In genomic region chr17:19718041-19718612, GRCh38 we compare ENCODE assay signal across 14 cellular contexts. TPM values are rescaled to one million over a fixed set of nuclear protein-coding genes. Genes with fewer than 3 reads are reported as not detected.
A peak's percentile ranks its signal among the peaks of the same experiment; 100 is the strongest.
DNase-seq lines count a peak whose midpoint lies in the region; ATAC-seq, FAIRE-seq and TF ChIP-seq lines count a peak whose summit lies in the region.
"Had no signal": no experiment of that assay in that cellular context is flagged by ENCODE, and none has a peak within 500 bp of the region (broad histone marks: within the 10 kb centered on the region; RNA-seq: fewer than 3 reads in every experiment).

No MANE protein-coding gene starts in this region.

- no peaks in the 10 kb centered on the region for H3K9me3 ChIP-seq in A549
- H3K9me3 ChIP-seq in esophagus squamous epithelium: no peaks in the 10 kb centered on the region
- H3K9me3 ChIP-seq in neural progenitor cell (ENCODE audit: low read depth): no peaks in the 10 kb centered on the region
- H3K9me3 ChIP-seq: HAP-1 had no signal

- H3K4me2 ChIP-seq in A549: peak overlapping the region; percentile 53; the same call in 1 of the 3 replicates
- no peak overlapping the region for H3K4me2 ChIP-seq in neural progenitor cell

- intact Hi-C loops in esophagus squamous epithelium (cut with DNase I) (no loop called here), Calu3 (cut with micrococcal nuclease; ENCODE audit: unreplicated experiment) (no loop called here)

- H3K36me3 Mint-ChIP-seq in neural progenitor cell (no peaks in the 10 kb centered on the region), Calu3 (ENCODE audit: insufficient read depth, unreplicated experiment) (no peaks in the 10 kb centered on the region)
- H3K36me3 Mint-ChIP-seq: CD4-positive, alpha-beta memory T cell had no signal

- TF ChIP-seq POLR2A in A549 (IDR thresholded peaks at IDR 0.05; ENCODE audit: low read length) (no peak), esophagus squamous epithelium (IDR thresholded peaks at IDR 0.05) (no peak)

- WGBS in A549 (ENCODE audit: missing lambda C conversion rate): 88% methylated on average over 12 of the region's 12 CpGs
- 52 to 63% methylated on average over 4 to 8 of the region's 12 CpGs for WGBS in esophagus squamous epithelium, 2 donors

- H3K4me1 Mint-ChIP-seq in neural progenitor cell: peaks cover 28% of the 10 kb centered on the region
- peaks cover 25% of the 10 kb centered on the region for H3K4me1 Mint-ChIP-seq in Calu3 (ENCODE audit: low read depth, unreplicated experiment)

- no peak for ATAC-seq in A549

- TF ChIP-seq RAD21 in A549 (conservative IDR thresholded peaks at IDR 0.05 in 1 of 2, IDR thresholded peaks at IDR 0.05 in 1 of 2) (no peak), Ishikawa (IDR thresholded peaks at IDR 0.05; ENCODE audit: low read depth) (no peak)

- H2AFZ ChIP-seq in neural progenitor cell (replicated peaks): no peak overlapping the region

- no peak for FAIRE-seq in A549 (lab: Jason Lieb, UNC)

- H3K79me2 ChIP-seq in neural progenitor cell (ENCODE audit: low read depth): no peaks in the 10 kb centered on the region

- H3F3A ChIP-seq in neural progenitor cell (ENCODE audit: low read depth): no peaks in the 10 kb centered on the region

- H3K4me3 Mint-ChIP-seq in neural progenitor cell (no peak overlapping the region), Calu3 (ENCODE audit: low read depth, unreplicated experiment) (no peak overlapping the region)
- H3K4me3 Mint-ChIP-seq: CD4-positive, alpha-beta memory T cell had no signal

- H3K9ac ChIP-seq in neural progenitor cell: no peak overlapping the region

- H3K27ac ChIP-seq in A549 (peak overlapping the region; percentile 18 to 82; a peak in 4 of 6 replicates), esophagus squamous epithelium (peak overlapping the region; percentile 54 to 82 (median 62)), neural progenitor cell (no peak overlapping the region)

- H3K27me3 Mint-ChIP-seq in neural progenitor cell (ENCODE audit: insufficient read depth, low read depth): peaks cover 13% of the 10 kb centered on the region
- H3K27me3 Mint-ChIP-seq in Calu3 (ENCODE audit: unreplicated experiment): no peaks in the 10 kb centered on the region

- H4K20me1 ChIP-seq in neural progenitor cell (ENCODE audit: low read depth): no peaks in the 10 kb centered on the region

- H3K4me3 ChIP-seq in A549 (no peak overlapping the region), esophagus squamous epithelium (no peak overlapping the region), neural progenitor cell (no peak overlapping the region)
- H3K4me3 ChIP-seq: HAP-1 had no signal

- H3K27ac Mint-ChIP-seq in neural progenitor cell: peak overlapping the region; percentile 51
- H3K27ac Mint-ChIP-seq in Calu3 (ENCODE audit: unreplicated experiment): no peak overlapping the region

- TF ChIP-seq CTCF in A549 (IDR thresholded peaks at IDR 0.05): no peak
- TF ChIP-seq CTCF in esophagus squamous epithelium (IDR thresholded peaks at IDR 0.05): no peak
- no peak for TF ChIP-seq CTCF in neural progenitor cell (IDR thresholded peaks at IDR 0.05)
- TF ChIP-seq CTCF in Calu3 (IDR thresholded peaks at IDR 0.05; ENCODE audit: unreplicated experiment): no peak

- no TSS peak for BruUV-seq in Calu3 (replicated peaks; lab: Mats Ljungman, UMichigan)

- H3K27me3 ChIP-seq in esophagus squamous epithelium (no peaks in the 10 kb centered on the region), neural progenitor cell (no peaks in the 10 kb centered on the region)

- no peak for DNase-seq in A549 (ENCODE audit: low read depth in 1 of 2, low spot score in 1 of 2)
- DNase-seq in esophagus squamous epithelium (lab: John Stamatoyannopoulos, UW): no peak
- DNase-seq in neural progenitor cell (ENCODE audit: low spot score): peak; percentile 42
- DNase-seq in Calu3: no peak
- DNase-seq in C1 segment of cervical spinal cord (lab: John Stamatoyannopoulos, UW): no peak
- no peak for DNase-seq in T-helper 9 cell
- DNase-seq in GF-D8 (lab: John Stamatoyannopoulos, UW): no peak
- DNase-seq: AML-193; CD4-positive, alpha-beta memory T cell; NCI-H1417; NCI-H2029 had no signal

- no peaks in the 10 kb centered on the region for H3K36me3 ChIP-seq in esophagus squamous epithelium
- no peaks in the 10 kb centered on the region for H3K36me3 ChIP-seq in neural progenitor cell
- H3K36me3 ChIP-seq: HAP-1 had no signal

- H3K4me1 ChIP-seq in A549 (peaks cover 55% of the 10 kb centered on the region), esophagus squamous epithelium (peaks cover 18 to 73% (median 41%) of the 10 kb centered on the region in 3 donors), neural progenitor cell (peaks cover 25% of the 10 kb centered on the region)
- H3K4me1 ChIP-seq: HAP-1 had no signal

- CTCF ChIA-PET in A549 (lab: Yijun Ruan, JAX): interaction anchor here (0.8 to 12.9 kb wide), 17 partner anchors 9 to 355 kb away, joined by 3 to 145 read pairs (median 6); no protein-coding TSS in a partner anchor
- CTCF ChIA-PET in Calu3 (lab: Charles Lee): no interaction called here

- H3K9me3 Mint-ChIP-seq in neural progenitor cell (no peaks in the 10 kb centered on the region), Calu3 (ENCODE audit: low read depth, unreplicated experiment) (no peaks in the 10 kb centered on the region)

- TF ChIP-seq EP300 in A549 (IDR thresholded peaks at IDR 0.05) (no peak), Ishikawa (IDR thresholded peaks at IDR 0.05; ENCODE audit: borderline replicate concordance) (no peak)

- POLR2A ChIA-PET in A549 (lab: Yijun Ruan, JAX): interaction anchor here (1.8 kb wide), 1 partner anchor 70 kb away, joined by 10 read pairs; the partner anchor contains the start of gene ALDH3A2

TF ChIP-seq in A549, 52 proteins besides CTCF, POLR2A, EP300 and RAD21 (continues in another document):
- TF ChIP-seq JUNB (IDR thresholded peaks at IDR 0.05) (no peak), POLR2AphosphoS2 (conservative IDR thresholded peaks at IDR 0.05; ENCODE audit: low read length) (no peak), USF2 (IDR thresholded peaks at IDR 0.05) (no peak), CBX8 (IDR thresholded peaks at IDR 0.05) (no peak), HEYL (CRISPR knock-in tag; IDR thresholded peaks at IDR 0.05) (no peak), CEBPB (IDR thresholded peaks at IDR 0.05) (no peak), EHMT2 (IDR thresholded peaks at IDR 0.05; ENCODE audit: low read depth) (no peak), HOXB13 (CRISPR knock-in tag; IDR thresholded peaks at IDR 0.05; ENCODE audit: low read depth) (no peak), MYC (IDR thresholded peaks at IDR 0.05; ENCODE audit: borderline replicate concordance, low read length) (no peak)

TF ChIP-seq in Ishikawa, 13 proteins besides CTCF, POLR2A, EP300 and RAD21:
- 0 out of 2 replicates have a peak, but pooled peaks have one; percentile 22 for TF ChIP-seq ZBTB7A (IDR thresholded peaks at IDR 0.05; ENCODE audit: low read depth)
- no peak for TF ChIP-seq TCF12 (IDR thresholded peaks at IDR 0.05; ENCODE audit: low read depth)
- no peak for TF ChIP-seq USF1 (IDR thresholded peaks at IDR 0.05)
- no peak for TF ChIP-seq CEBPB (IDR thresholded peaks at IDR 0.05)

RNA-seq across cellular contexts. Expression of gene SLC47A2, which starts 1.7 kb away (rescaled TPM):
- 0.07 and 0.13 TPM in 2 replicates for polyA plus RNA-seq in A549 (2011; rRNA removed)
- polyA plus RNA-seq in A549 (2012; cell fraction: cytosol; rRNA removed): 0.04 and 0.05 TPM in 2 replicates
- polyA plus RNA-seq in A549 (2012; cell fraction: nucleus; rRNA removed): 0.26 and 0.44 TPM in 2 replicates
- 0.16 to 0.27 TPM (median 0.22 TPM) in 3 replicates for polyA plus RNA-seq in A549 (2017; fragmentation: RNase III; extraction: RNeasy Plus Mini Kit Qiagen cat#74134 plus additional on column Dnase treatment)
- polyA minus RNA-seq in A549 (2011; rRNA and poly(A)+ RNA removed): 0.15 and 0.21 TPM in 2 replicates
- 1 to 10 TPM in 1 of 4 donors, under 1 TPM in 2, not detected in 1; 0.56 to 2.2 (median 0.76) TPM for total RNA-seq in esophagus squamous epithelium
- 0.39 and 0.43 TPM in 2 replicates for total RNA-seq in neural progenitor cell (ENCODE audit: low replicate concordance)
- not detected in 2 replicates for total RNA-seq in Calu3 (2022)
- total RNA-seq: CD4-positive, alpha-beta memory T cell; LHCN-M2 had no signal
- polyA plus RNA-seq: CD4-positive, alpha-beta memory T cell had no signal

RNA-seq across cellular contexts. Expression of gene ALDH3A1, which starts 30.0 kb away (rescaled TPM):
- polyA plus RNA-seq in A549 (2011; rRNA removed) (1,190 and 1,547 TPM in 2 replicates), A549 (2017; fragmentation: RNase III; extraction: RNeasy Plus Mini Kit Qiagen cat#74134 plus additional on column Dnase treatment) (833 to 1,094 TPM (median 959 TPM) in 3 replicates)
- polyA plus RNA-seq in A549 (2012; cell fraction: cytosol; rRNA removed): 723 and 1,237 TPM in 2 replicates
- 1,160 and 1,222 TPM in 2 replicates for polyA plus RNA-seq in A549 (2012; cell fraction: nucleus; rRNA removed)
- polyA minus RNA-seq in A549 (2011; rRNA and poly(A)+ RNA removed): 958 and 1,042 TPM in 2 replicates
- total RNA-seq in esophagus squamous epithelium (1,000 to 10,000 TPM in 1 of 4 donors, 100 to 1,000 TPM in 3; 480 to 2,454 (median 606) TPM), neural progenitor cell (ENCODE audit: low replicate concordance) (1.4 TPM in 1 of 2 replicates, not detected in the other), Calu3 (2022) (0.38 and 0.47 TPM in 2 replicates)
- total RNA-seq: CD4-positive, alpha-beta memory T cell; LHCN-M2 had no signal
- polyA plus RNA-seq: CD4-positive, alpha-beta memory T cell had no signal

Comparison
In these comparisons a context has a peak if more than half of its experiments do, and no peak if none do; other contexts are left out.
1. RNA of gene ALDH3A1, which starts 30.0 kb away (total RNA-seq): 480 to 2,454 TPM in esophagus squamous epithelium; 0.38 to 0.47 TPM in Calu3 and 1.4 TPM in neural progenitor cell; every median in the first group is over 100 times any median in the second.